ENCODE assay signal across 31 cellular contexts in genomic region chr1:90452491-90452890, GRCh38.
"Had no signal": no experiment of that assay in that cellular context is flagged by ENCODE, and none has a peak within 500 bp of the region (broad histone marks: within the 10 kb centered on the region; RNA-seq: fewer than 3 reads in every experiment).

No MANE protein-coding gene starts in this region.

- H3K9me3 ChIP-seq: colonic mucosa, esophagus muscularis mucosa, mucosa of descending colon, neutrophil, testis, tibial artery had no signal

- H3K36me3 Mint-ChIP-seq: immature natural killer cell; memory B cell; mesothelial cell of epicardium; naive B cell; natural killer cell treated with Interleukin-12 subunit alpha and Interleukin-12 subunit beta and Interleukin-15 and Interleukin-18, amount 100 ng/mL, for 72 hours; stimulated activated memory B cell treated with anti-CD40 and anti-IgM and Interleukin-4, amounts not matched to agents 10 μg/mL and 1 μg/mL and 100 μg/mL, for 72 hours; type B pancreatic cell had no signal

- H3K27ac ChIP-seq: colonic mucosa, esophagus muscularis mucosa, foreskin keratinocyte, heart right ventricle, neutrophil, parathyroid adenoma, testis, tibial artery had no signal

- FAIRE-seq: endothelial cell of umbilical vein had no signal

- H3K27me3 Mint-ChIP-seq: dendritic cell treated with granulocyte-macrophage colony-stimulating factor and Interleukin-4, amounts not matched to agents 40 ng/mL and 50 ng/mL, for 4 days; memory B cell; progenitor cell of endocrine pancreas; stimulated activated memory B cell treated with anti-CD40 and anti-IgM and Interleukin-4, amounts not matched to agents 10 μg/mL and 1 μg/mL and 100 μg/mL, for 72 hours had no signal

- H3K9me3 Mint-ChIP-seq: dendritic cell treated with granulocyte-macrophage colony-stimulating factor and Interleukin-4, amounts not matched to agents 40 ng/mL and 50 ng/mL, for 4 days; endodermal cell; memory B cell; natural killer cell treated with Interleukin-12 subunit alpha and Interleukin-12 subunit beta and Interleukin-15 and Interleukin-18, amount 100 ng/mL, for 72 hours; stimulated activated memory B cell treated with anti-CD40 and anti-IgM and Interleukin-4, amounts not matched to agents 10 μg/mL and 1 μg/mL and 100 μg/mL, for 72 hours; type B pancreatic cell had no signal

- H3K4me1 Mint-ChIP-seq: endodermal cell; immature natural killer cell; memory B cell; mesothelial cell of epicardium; naive B cell; neural crest cell; stimulated activated memory B cell treated with anti-CD40 and anti-IgM and Interleukin-4, amounts not matched to agents 10 μg/mL and 1 μg/mL and 100 μg/mL, for 72 hours had no signal

- H3K4me1 ChIP-seq: colonic mucosa, esophagus muscularis mucosa, foreskin keratinocyte, heart right ventricle, parathyroid adenoma, testis had no signal

- H3K79me2 ChIP-seq: parathyroid adenoma had no signal

- ATAC-seq: foreskin keratinocyte; heart right ventricle; left ventricle myocardium superior; mucosa of descending colon; natural killer cell treated with Interleukin-12 subunit alpha and Interleukin-12 subunit beta and Interleukin-15 and Interleukin-18, amount 100 ng/mL, for 72 hours; sciatic nerve; stimulated activated memory B cell treated with anti-CD40 and anti-IgM and Interleukin-4, amounts not matched to agents 10 μg/mL and 1 μg/mL and 100 μg/mL, for 72 hours; stimulated activated naive CD8-positive, alpha-beta T cell treated with anti-CD3 and anti-CD28 coated beads, Interleukin-15, Interleukin-2, amounts not matched to agents 100 U/mL and 50 U/mL, for 24 hours had no signal

- H3K4me3 ChIP-seq: colonic mucosa, esophagus muscularis mucosa, heart right ventricle, lung, mucosa of descending colon, testis, tibial artery had no signal

- H3K4me3 Mint-ChIP-seq: dendritic cell treated with granulocyte-macrophage colony-stimulating factor and Interleukin-4, amounts not matched to agents 40 ng/mL and 50 ng/mL, for 4 days; endodermal cell; immature natural killer cell; memory B cell; mesothelial cell of epicardium; naive B cell; natural killer cell treated with Interleukin-12 subunit alpha and Interleukin-12 subunit beta and Interleukin-15 and Interleukin-18, amount 100 ng/mL, for 72 hours; neural crest cell; stimulated activated memory B cell treated with anti-CD40 and anti-IgM and Interleukin-4, amounts not matched to agents 10 μg/mL and 1 μg/mL and 100 μg/mL, for 72 hours; type B pancreatic cell had no signal

- H2AFZ ChIP-seq: parathyroid adenoma had no signal

- H3K27me3 ChIP-seq: colonic mucosa, esophagus muscularis mucosa, heart right ventricle, neutrophil, testis, tibial artery had no signal

- H3K36me3 ChIP-seq: colonic mucosa, esophagus muscularis mucosa, heart right ventricle, neutrophil, tibial artery had no signal

- H3K27ac Mint-ChIP-seq: dendritic cell treated with granulocyte-macrophage colony-stimulating factor and Interleukin-4, amounts not matched to agents 40 ng/mL and 50 ng/mL, for 4 days; endodermal cell; immature natural killer cell; memory B cell; mesothelial cell of epicardium; naive B cell; natural killer cell treated with Interleukin-12 subunit alpha and Interleukin-12 subunit beta and Interleukin-15 and Interleukin-18, amount 100 ng/mL, for 72 hours; progenitor cell of endocrine pancreas; stimulated activated memory B cell treated with anti-CD40 and anti-IgM and Interleukin-4, amounts not matched to agents 10 μg/mL and 1 μg/mL and 100 μg/mL, for 72 hours; type B pancreatic cell had no signal

- DNase-seq: colonic mucosa; effector CD8-positive, alpha-beta T cell; endodermal cell; foreskin keratinocyte; glutamatergic neuron; heart right ventricle; hippocampal formation; immature natural killer cell; islet precursor cell; left ventricle myocardium superior; mucosa of descending colon; naive B cell; stimulated activated CD4-positive, alpha-beta T cell treated with anti-CD3 and anti-CD28 coated beads, Interleukin-4, amount 100 ng/mL, for 4 hours; stimulated activated naive CD8-positive, alpha-beta T cell treated with anti-CD3 and anti-CD28 coated beads, Interleukin-15, Interleukin-2, amounts not matched to agents 100 U/mL and 50 U/mL, for 24 hours; substantia nigra; testis; tibial artery had no signal

- H3K9ac ChIP-seq: parathyroid adenoma had no signal
